ENCODE assay signal across 19 cellular contexts in the genomic region with DNA sequence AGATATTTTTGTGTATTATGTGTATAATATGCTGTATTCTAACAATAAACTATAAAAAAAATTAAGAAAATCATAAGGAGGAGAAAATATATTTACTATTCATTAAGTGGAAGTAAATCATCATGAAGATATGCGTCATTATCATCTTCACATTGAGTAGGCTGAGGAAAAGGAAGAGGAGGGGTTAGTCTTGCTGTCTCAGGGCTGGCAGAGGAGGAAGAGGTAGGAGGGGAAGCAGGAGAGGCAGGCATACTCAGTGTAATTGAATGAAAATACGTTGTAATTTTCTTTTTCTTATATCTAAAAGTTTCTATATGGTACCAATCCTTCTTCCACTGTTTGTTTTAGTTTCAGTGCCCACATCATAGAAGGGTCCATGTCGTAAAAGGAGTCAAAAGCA. TPM values are rescaled to one million over a fixed set of nuclear protein-coding genes. Genes with fewer than 3 reads are reported as not detected.
A peak's percentile ranks its signal among the peaks of the same experiment; 100 is the strongest.
DNase-seq lines count a peak whose midpoint lies in the region; ATAC-seq, FAIRE-seq and TF ChIP-seq lines count a peak whose summit lies in the region.
"Had no signal": no experiment of that assay in that cellular context is flagged by ENCODE, and none has a peak within 500 bp of the region (broad histone marks: within the 10 kb centered on the region; RNA-seq: fewer than 3 reads in every experiment).

No MANE protein-coding gene starts in this region.

- H3K9me2 ChIP-seq in GM23248 (ENCODE audit: insufficient read depth), result no peaks in the 10 kb centered on the region

- no peak for TF ChIP-seq POLR2A in A549 (IDR thresholded peaks at IDR 0.05; ENCODE audit: low read length)

- no peak for TF ChIP-seq RAD21 in A549 (conservative IDR thresholded peaks at IDR 0.05 in 1 of 2, IDR thresholded peaks at IDR 0.05 in 1 of 2)

- no peaks in the 10 kb centered on the region for H3K36me3 Mint-ChIP-seq in activated CD4-positive, alpha-beta T cell treated with anti-CD3 and anti-CD28 coated beads for 36 hours (ENCODE audit: low read depth)
- H3K36me3 Mint-ChIP-seq: IgD-negative memory B cell had no signal

- peaks cover 7% of the 10 kb centered on the region for H3K4me1 Mint-ChIP-seq in activated CD4-positive, alpha-beta T cell treated with anti-CD3 and anti-CD28 coated beads for 36 hours
- H3K4me1 Mint-ChIP-seq: IgD-negative memory B cell had no signal

- H3K27me3 ChIP-seq in GM23248 (replicated peaks; ENCODE audit: insufficient read depth), result no peaks in the 10 kb centered on the region
- no peaks in the 10 kb centered on the region for H3K27me3 ChIP-seq in aorta (ENCODE audit: control insufficient read depth in 1 of 2, insufficient read depth in 2 of 2, low read length in 1 of 2)
- H3K27me3 ChIP-seq: BE2C had no signal

- TF ChIP-seq CTCF in A549 (IDR thresholded peaks at IDR 0.05) (no peak), fibroblast of mammary gland (conservative IDR thresholded peaks at IDR 0.05; ENCODE audit: control insufficient read depth, insufficient read depth, low read depth, low read length) (no peak), GM13976 (IDR thresholded peaks at IDR 0.05; ENCODE audit: borderline replicate concordance, control extremely low read depth, extremely low read depth, insufficient read depth, missing control alignments) (no peak)

- H3K9me3 Mint-ChIP-seq in activated CD4-positive, alpha-beta T cell treated with anti-CD3 and anti-CD28 coated beads for 36 hours (ENCODE audit: low read depth), result no peaks in the 10 kb centered on the region
- H3K9me3 Mint-ChIP-seq: CD4-positive, alpha-beta T cell had no signal

- no peaks in the 10 kb centered on the region for H3F3A ChIP-seq in GM23248 (ENCODE audit: insufficient read depth)

- H3K27ac ChIP-seq in A549 (no peak overlapping the region), GM23248 (no peak overlapping the region), aorta (ENCODE audit: low read depth in 1 of 2, low read length in 2 of 2) (no peak overlapping the region)

- peaks cover 3% of the 10 kb centered on the region for H3K27me3 Mint-ChIP-seq in activated CD4-positive, alpha-beta T cell treated with anti-CD3 and anti-CD28 coated beads for 36 hours
- H3K27me3 Mint-ChIP-seq: CD4-positive, alpha-beta T cell had no signal

- POLR2A ChIA-PET in activated CD4-positive, alpha-beta T cell treated with anti-CD3 and anti-CD28 coated beads for 36 hours (lab: Charles Lee), result no interaction called here
- POLR2A ChIA-PET in A549 (lab: Yijun Ruan, JAX), result no interaction called here

- no peak for TF ChIP-seq EP300 in A549 (IDR thresholded peaks at IDR 0.05)

- FAIRE-seq in A549 (lab: Jason Lieb, UNC), result peak; percentile 61
- FAIRE-seq: D721Med, GM12892, HepG2 had no signal

- no peaks in the 10 kb centered on the region for H3K79me2 ChIP-seq in GM23248 (ENCODE audit: insufficient read depth)

- H3K4me3 ChIP-seq in A549 (no peak overlapping the region), GM23248 (no peak overlapping the region; the same call in 1 of the 2 replicates), fibroblast of mammary gland (ENCODE audit: control insufficient read depth, low read depth, low read length) (no peak overlapping the region), aorta (ENCODE audit: low read length in 2 of 2) (no peak overlapping the region)

- no peaks in the 10 kb centered on the region for H4K20me1 ChIP-seq in GM23248 (ENCODE audit: insufficient read depth)

- intact Hi-C loops in activated CD4-positive, alpha-beta T cell treated with anti-CD3 and anti-CD28 coated beads for 36 hours (cut with DNase I, micrococcal nuclease), result no loop called here
- intact Hi-C loops in aorta (cut with DNase I), result no loop called here

- ATAC-seq in activated CD4-positive, alpha-beta T cell treated with anti-CD3 and anti-CD28 coated beads for 36 hours, result peak; percentile 75
- no peak for ATAC-seq in A549
- no peak for ATAC-seq in aorta (ENCODE audit: low FRiP score)
- ATAC-seq: HepG2 had no signal

- no peak overlapping the region for H3K9ac ChIP-seq in GM23248

- no peaks in the 10 kb centered on the region for H3K36me3 ChIP-seq in GM23248 (ENCODE audit: low read depth)
- no peaks in the 10 kb centered on the region for H3K36me3 ChIP-seq in aorta (ENCODE audit: control insufficient read depth in 1 of 2, insufficient read depth in 2 of 2, low read length in 1 of 2)
- H3K36me3 ChIP-seq: BE2C had no signal

- DNase-seq in activated CD4-positive, alpha-beta T cell treated with anti-CD3 and anti-CD28 coated beads for 36 hours, result no peak
- DNase-seq in activated CD4-positive, alpha-beta T cell treated with anti-CD3 and anti-CD28 coated beads for 48 hours, result no peak
- no peak for DNase-seq in A549 (ENCODE audit: low read depth in 1 of 2, low spot score in 1 of 2)
- peak; percentile 26 for DNase-seq in GM23248
- DNase-seq in fibroblast of mammary gland (ENCODE audit: low read depth), result peak; percentile 6
- DNase-seq in aorta, result no peak
- DNase-seq in GM13976 (ENCODE audit: low spot score), result no peak
- DNase-seq: 8988T; BE2C; C1 segment of cervical spinal cord; Caco-2; CD4-positive, alpha-beta T cell; GDM1; GOT3; H7 had no signal

- in situ Hi-C loops in GM23248 (cut with MboI), result no loop called here
- in situ Hi-C loops in GM13976 (cut with MboI; ENCODE audit: low sequenced_read_pairs, unreplicated experiment), result loop anchor here (25.0 kb wide), 2 partner anchors 129 to 171 kb away; partner anchors contain the start of gene IDS

- H3K4me2 ChIP-seq in A549 (no peak overlapping the region), GM23248 (ENCODE audit: unreplicated experiment) (no peak overlapping the region)

- 0% methylated on average over 3 of the region's 3 CpGs for WGBS in A549 (ENCODE audit: missing lambda C conversion rate)
- WGBS in GM23248 (ENCODE audit: low coverage in 1 of 2, low lambda C conversion rate in 2 of 2, missing lambda C conversion rate in 2 of 2), 2 experiments, result 0 to 7% methylated on average over 3 of the region's 3 CpGs
- 28 to 41% methylated on average over 3 of the region's 3 CpGs for WGBS in aorta, 2 donors

- H3K4me1 ChIP-seq in A549, result no peaks in the 10 kb centered on the region
- peaks cover 7% of the 10 kb centered on the region for H3K4me1 ChIP-seq in GM23248 (ENCODE audit: insufficient read depth)
- H3K4me1 ChIP-seq in aorta (ENCODE audit: control insufficient read depth in 1 of 2, insufficient read depth in 2 of 2, low read length in 2 of 2), result no peaks in the 10 kb centered on the region
- H3K4me1 ChIP-seq: BE2C, Caco-2 had no signal

- H3K9me3 ChIP-seq in A549 (no peaks in the 10 kb centered on the region), GM23248 (ENCODE audit: low read depth) (no peaks in the 10 kb centered on the region), aorta (ENCODE audit: control insufficient read depth, low read length) (no peaks in the 10 kb centered on the region)
- H3K9me3 ChIP-seq: BE2C, Caco-2 had no signal

- H3K27ac Mint-ChIP-seq in activated CD4-positive, alpha-beta T cell treated with anti-CD3 and anti-CD28 coated beads for 36 hours, result no peak overlapping the region
- H3K27ac Mint-ChIP-seq: CD4-positive, alpha-beta T cell; IgD-negative memory B cell had no signal

- CTCF ChIA-PET in activated CD4-positive, alpha-beta T cell treated with anti-CD3 and anti-CD28 coated beads for 36 hours (lab: Charles Lee), result no interaction called here
- CTCF ChIA-PET in A549 (lab: Yijun Ruan, JAX), result no interaction called here

- H3K4me3 Mint-ChIP-seq in activated CD4-positive, alpha-beta T cell treated with anti-CD3 and anti-CD28 coated beads for 36 hours, result no peak overlapping the region
- H3K4me3 Mint-ChIP-seq: CD4-positive, alpha-beta T cell; IgD-negative memory B cell had no signal

- H2AFZ ChIP-seq in GM23248, result no peak overlapping the region

TF ChIP-seq in A549, 52 proteins besides CTCF, POLR2A, EP300 and RAD21 (continues in another document):
- TF ChIP-seq MAFK (IDR thresholded peaks at IDR 0.05; ENCODE audit: partially characterized antibody), result no peak
- TF ChIP-seq HOXB5 (CRISPR knock-in tag; IDR thresholded peaks at IDR 0.05), result no peak
- TF ChIP-seq EHMT2 (IDR thresholded peaks at IDR 0.05; ENCODE audit: low read depth), result no peak
- no peak for TF ChIP-seq ESRRA (IDR thresholded peaks at IDR 0.05; ENCODE audit: borderline replicate concordance, low read length)
- TF ChIP-seq RCOR1 (IDR thresholded peaks at IDR 0.05; ENCODE audit: low read depth, low read length), result no peak

RNA-seq across cellular contexts. Expression of gene TMEM185A, which starts 9.8 kb away (rescaled TPM):
- total RNA-seq in activated CD4-positive, alpha-beta T cell treated with anti-CD3 and anti-CD28 coated beads for 36 hours, result 10 to 100 TPM; 10.2 to 14.4 TPM
- 24.3 and 25.1 TPM in 2 replicates for polyA plus RNA-seq in A549 (2011; rRNA removed)
- 13.0 and 16.0 TPM in 2 replicates for polyA plus RNA-seq in A549 (2012; cell fraction: cytosol; rRNA removed)
- polyA plus RNA-seq in A549 (2012; cell fraction: nucleus; rRNA removed), result 15.5 and 18.4 TPM in 2 replicates
- polyA plus RNA-seq in A549 (2017; fragmentation: RNase III; extraction: RNeasy Plus Mini Kit Qiagen cat#74134 plus additional on column Dnase treatment), result 17.6 to 21.5 TPM (median 21.1 TPM) in 3 replicates
- 51.2 and 59.9 TPM in 2 replicates for polyA minus RNA-seq in A549 (2011; rRNA and poly(A)+ RNA removed)
- total RNA-seq in GM23248 (2014; rRNA removed; shearing (Covaris generic)), result 14.0 and 14.7 TPM in 2 replicates
- polyA plus RNA-seq in GM23248 (2016; fragmentation: Nextera tagmentation; extraction: Ambion mirVana), result 13.6 and 15.3 TPM in 2 replicates
- 10 to 100 TPM; 22.7 to 34.6 TPM for total RNA-seq in aorta
- polyA plus RNA-seq in aorta, result 10 to 100 TPM in 1 of 2 donors, 1 to 10 TPM in 1; 5.5 to 22.0 TPM

RNA-seq across cellular contexts. Expression of gene HSFX2, which starts 46.3 kb away (rescaled TPM):
- not detected for total RNA-seq in activated CD4-positive, alpha-beta T cell treated with anti-CD3 and anti-CD28 coated beads for 36 hours
- polyA plus RNA-seq in A549 (2011; rRNA removed), result not detected in 2 replicates
- 0.11 and 0.35 TPM in 2 replicates for polyA plus RNA-seq in A549 (2012; cell fraction: cytosol; rRNA removed)
- polyA plus RNA-seq in A549 (2012; cell fraction: nucleus; rRNA removed), result 0.18 and 0.91 TPM in 2 replicates
- polyA plus RNA-seq in A549 (2017; fragmentation: RNase III; extraction: RNeasy Plus Mini Kit Qiagen cat#74134 plus additional on column Dnase treatment), result 0.08 to 0.18 TPM (median 0.10 TPM) in 3 replicates
- 0.44 TPM in 1 of 2 replicates, not detected in the other for polyA minus RNA-seq in A549 (2011; rRNA and poly(A)+ RNA removed)
- 0.43 TPM in 1 of 2 replicates, not detected in the other for total RNA-seq in GM23248 (2014; rRNA removed; shearing (Covaris generic))
- not detected in 2 replicates for polyA plus RNA-seq in GM23248 (2016; fragmentation: Nextera tagmentation; extraction: Ambion mirVana)
- total RNA-seq in aorta, result not detected
- polyA plus RNA-seq in aorta, result 1 to 10 TPM in 1 of 2 donors, under 1 TPM in 1; 0.59 to 1.4 TPM
- total RNA-seq: CD4-positive, alpha-beta T cell had no signal
- polyA plus RNA-seq: HepG2 had no signal

RNA-seq across cellular contexts. Expression of gene MAGEA9B, which starts 54.2 kb away (rescaled TPM):
- total RNA-seq in activated CD4-positive, alpha-beta T cell treated with anti-CD3 and anti-CD28 coated beads for 36 hours, result not detected
- polyA plus RNA-seq in A549 (2011; rRNA removed) (0.08 TPM in 1 of 2 replicates, not detected in the other), A549 (2017; fragmentation: RNase III; extraction: RNeasy Plus Mini Kit Qiagen cat#74134 plus additional on column Dnase treatment) (not detected in 3 replicates), GM23248 (2016; fragmentation: Nextera tagmentation; extraction: Ambion mirVana) (not detected in 2 replicates), aorta (not detected)
- 0.06 and 0.07 TPM in 2 replicates for polyA plus RNA-seq in A549 (2012; cell fraction: cytosol; rRNA removed)
- 0.06 and 0.32 TPM in 2 replicates for polyA plus RNA-seq in A549 (2012; cell fraction: nucleus; rRNA removed)
- polyA minus RNA-seq in A549 (2011; rRNA and poly(A)+ RNA removed), result not detected in 2 replicates
- not detected in 2 replicates for total RNA-seq in GM23248 (2014; rRNA removed; shearing (Covaris generic))
- total RNA-seq in aorta, result not detected
- total RNA-seq: Caco-2; CD4-positive, alpha-beta T cell; H7 had no signal

Comparison
In these comparisons a context has a peak if more than half of its experiments do, and no peak if none do; other contexts are left out.
1. DNase-seq: peak in GM23248 (single experiment) and fibroblast of mammary gland (single experiment); none in activated CD4-positive, alpha-beta T cell treated with anti-CD3 and anti-CD28 coated beads for 36 hours (single experiment), activated CD4-positive, alpha-beta T cell treated with anti-CD3 and anti-CD28 coated beads for 48 hours (single experiment), A549 (0 of 2), aorta (0 of 2) and GM13976 (single experiment).